ENCODE assay signal across 8 cellular contexts in the genomic region with DNA sequence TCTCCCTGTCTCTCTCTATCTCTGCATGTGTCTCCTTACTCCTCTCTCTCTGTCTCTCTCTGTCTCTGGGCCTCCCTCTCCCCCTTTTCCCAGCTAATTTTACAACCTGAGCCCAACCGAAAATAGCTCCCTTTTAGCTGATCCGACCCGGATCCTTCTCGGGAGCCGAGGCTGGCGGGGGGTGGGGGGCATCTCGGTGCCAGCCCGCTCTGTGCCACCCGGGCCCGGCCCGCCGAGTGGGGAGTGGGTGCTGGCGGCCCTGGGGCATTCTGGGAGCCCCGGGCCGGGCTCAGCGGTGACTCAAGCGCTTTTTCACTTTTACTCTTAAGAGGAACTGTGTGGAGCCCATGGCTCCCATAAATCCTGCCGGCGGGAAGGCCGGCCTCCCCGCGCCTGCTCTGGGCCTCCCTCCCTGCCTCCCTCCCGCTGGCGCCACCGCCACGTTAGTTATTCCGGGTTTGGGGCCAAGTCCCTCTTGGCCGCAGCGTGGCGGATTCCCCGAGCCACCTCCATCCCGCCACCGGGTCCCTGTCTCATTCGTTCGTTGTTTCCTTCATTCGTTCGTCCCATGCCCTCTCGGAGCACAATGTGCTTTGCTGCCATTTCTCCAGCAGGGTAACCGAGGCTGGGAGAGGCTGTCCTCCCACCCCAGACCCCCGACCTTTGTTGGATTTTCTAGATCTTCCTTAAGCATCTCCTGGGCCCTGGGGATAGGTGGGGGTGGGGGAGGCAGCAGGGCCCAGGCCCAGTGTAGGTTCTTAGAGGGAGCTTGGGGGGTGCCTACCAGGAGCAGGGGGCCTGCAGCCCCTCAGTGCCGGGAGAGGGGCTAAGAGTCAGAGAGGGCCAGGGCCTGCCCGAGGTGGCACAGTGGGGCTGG. TPM values are rescaled to one million over a fixed set of nuclear protein-coding genes. Genes with fewer than 3 reads are reported as not detected.
DNase-seq lines count a peak whose midpoint lies in the region; ATAC-seq and TF ChIP-seq lines count a peak whose summit lies in the region.

No MANE protein-coding gene starts in this region.

- H3K4me3 Mint-ChIP-seq in activated CD4-positive, alpha-beta T cell treated with anti-CD3 and anti-CD28 coated beads for 36 hours: peak overlapping the region; percentile 36
- H3K4me3 Mint-ChIP-seq in activated CD8-positive, alpha-beta T cell treated with anti-CD3 and anti-CD28 coated beads, Interleukin-2, amount 10 ng/mL, durations not matched to agents 7 days and 5 days: no peak overlapping the region

- peak overlapping the region; percentile 5 to 97 (median 82) for H3K4me3 ChIP-seq in heart left ventricle

- DNase-seq in activated CD4-positive, alpha-beta T cell treated with anti-CD3 and anti-CD28 coated beads for 36 hours: peak; percentile 35
- no peak for DNase-seq in activated CD4-positive, alpha-beta T cell treated with anti-CD3 and anti-CD28 coated beads, Interleukin-2, amount 50 U/mL, for 4 hours
- no peak for DNase-seq in activated CD8-positive, alpha-beta T cell treated with anti-CD3 and anti-CD28 coated beads, Interleukin-2, amount 10 ng/mL, durations not matched to agents 7 days and 5 days
- peak; percentile 66 to 84 (median 74) for DNase-seq in heart left ventricle
- DNase-seq in renal cortical epithelial cell (ENCODE audit: low read depth): peak; percentile 33
- DNase-seq in HuH-7 (ENCODE audit: low spot score): no peak
- no peak for DNase-seq in GOT3 (lab: John Stamatoyannopoulos, UW)

- no peaks in the 10 kb centered on the region for H3K9me3 ChIP-seq in heart left ventricle

- peak in 1 of 2 donors; percentile 45 for TF ChIP-seq POLR2A in heart left ventricle (IDR thresholded peaks at IDR 0.05)

- CTCF ChIA-PET in activated CD4-positive, alpha-beta T cell treated with anti-CD3 and anti-CD28 coated beads for 36 hours (lab: Charles Lee): interaction anchor here (1.0 kb wide), 1 partner anchor 15 kb away, joined by 3 read pairs; no protein-coding TSS in a partner anchor
- CTCF ChIA-PET in activated CD8-positive, alpha-beta T cell treated with anti-CD3 and anti-CD28 coated beads, Interleukin-2, amount 10 ng/mL, durations not matched to agents 7 days and 5 days (lab: Charles Lee): no interaction called here

- intact Hi-C loops in activated CD4-positive, alpha-beta T cell treated with anti-CD3 and anti-CD28 coated beads for 36 hours (cut with DNase I, micrococcal nuclease): no loop called here
- intact Hi-C loops in heart left ventricle (cut with DNase I): loop anchor here in 3 of 10 donors (5.0 kb wide), 2 partner anchors 33 to 38 kb away; no protein-coding TSS in a partner anchor

- 26 to 47% (median 40%) methylated on average over 39 to 42 of the region's 42 CpGs for WGBS in heart left ventricle, 4 donors

- no peaks in the 10 kb centered on the region for H3K36me3 Mint-ChIP-seq in activated CD4-positive, alpha-beta T cell treated with anti-CD3 and anti-CD28 coated beads for 36 hours (ENCODE audit: low read depth)
- H3K36me3 Mint-ChIP-seq in activated CD8-positive, alpha-beta T cell treated with anti-CD3 and anti-CD28 coated beads, Interleukin-2, amount 10 ng/mL, durations not matched to agents 7 days and 5 days (ENCODE audit: low read depth): no peaks in the 10 kb centered on the region

- peaks cover 34% of the 10 kb centered on the region for H3K4me1 Mint-ChIP-seq in activated CD4-positive, alpha-beta T cell treated with anti-CD3 and anti-CD28 coated beads for 36 hours
- H3K4me1 Mint-ChIP-seq in activated CD8-positive, alpha-beta T cell treated with anti-CD3 and anti-CD28 coated beads, Interleukin-2, amount 10 ng/mL, durations not matched to agents 7 days and 5 days (ENCODE audit: low read depth): peaks cover 27% of the 10 kb centered on the region

- H3K27ac Mint-ChIP-seq in activated CD4-positive, alpha-beta T cell treated with anti-CD3 and anti-CD28 coated beads for 36 hours: peak overlapping the region; percentile 15
- H3K27ac Mint-ChIP-seq in activated CD8-positive, alpha-beta T cell treated with anti-CD3 and anti-CD28 coated beads, Interleukin-2, amount 10 ng/mL, durations not matched to agents 7 days and 5 days: peak overlapping the region; percentile 0

- H3K4me1 ChIP-seq in heart left ventricle: peaks cover 6 to 78% (median 43%) of the 10 kb centered on the region in 12 donors

- no peaks in the 10 kb centered on the region for H3K36me3 ChIP-seq in heart left ventricle

- no peaks in the 10 kb centered on the region for H3K27me3 Mint-ChIP-seq in activated CD4-positive, alpha-beta T cell treated with anti-CD3 and anti-CD28 coated beads for 36 hours
- H3K27me3 Mint-ChIP-seq in activated CD8-positive, alpha-beta T cell treated with anti-CD3 and anti-CD28 coated beads, Interleukin-2, amount 10 ng/mL, durations not matched to agents 7 days and 5 days (ENCODE audit: low read depth): peaks cover 18% of the 10 kb centered on the region

- ATAC-seq in activated CD4-positive, alpha-beta T cell treated with anti-CD3 and anti-CD28 coated beads for 36 hours: peak; percentile 40
- no peak for ATAC-seq in activated CD8-positive, alpha-beta T cell treated with anti-CD3 and anti-CD28 coated beads, Interleukin-2, amount 10 ng/mL, durations not matched to agents 7 days and 5 days
- ATAC-seq in heart left ventricle (peak; percentile 14 to 61 (median 30)), HG03095 (IDR thresholded peaks at IDR 0.05; ENCODE audit: unreplicated experiment) (no peak)

- H3K27me3 ChIP-seq in heart left ventricle: no peaks in the 10 kb centered on the region

- POLR2A ChIA-PET in activated CD4-positive, alpha-beta T cell treated with anti-CD3 and anti-CD28 coated beads for 36 hours (lab: Charles Lee): no interaction called here
- POLR2A ChIA-PET in activated CD8-positive, alpha-beta T cell treated with anti-CD3 and anti-CD28 coated beads, Interleukin-2, amount 10 ng/mL, durations not matched to agents 7 days and 5 days (lab: Charles Lee): no interaction called here

- H3K27ac ChIP-seq in heart left ventricle: peak overlapping the region; percentile 94 to 100 (median 97)

- H3K9me3 Mint-ChIP-seq in activated CD4-positive, alpha-beta T cell treated with anti-CD3 and anti-CD28 coated beads for 36 hours (ENCODE audit: low read depth): no peaks in the 10 kb centered on the region
- H3K9me3 Mint-ChIP-seq in activated CD8-positive, alpha-beta T cell treated with anti-CD3 and anti-CD28 coated beads, Interleukin-2, amount 10 ng/mL, durations not matched to agents 7 days and 5 days (ENCODE audit: insufficient read depth): no peaks in the 10 kb centered on the region

- peak in 1 of 12 donors; percentile 4 for TF ChIP-seq CTCF in heart left ventricle (IDR thresholded peaks at IDR 0.05)

RNA-seq across cellular contexts. Expression of gene NFIC, which starts 3.2 kb away (rescaled TPM):
- 10 to 100 TPM; 20.5 to 22.6 TPM for total RNA-seq in activated CD4-positive, alpha-beta T cell treated with anti-CD3 and anti-CD28 coated beads for 36 hours
- 10 to 100 TPM; 13.4 to 14.0 TPM for total RNA-seq in activated CD8-positive, alpha-beta T cell treated with anti-CD3 and anti-CD28 coated beads, Interleukin-2, amount 10 ng/mL, durations not matched to agents 7 days and 5 days
- total RNA-seq in heart left ventricle (100 to 1,000 TPM; 107 to 267 (median 155) TPM), renal cortical epithelial cell (17.2 and 107 TPM in 2 replicates)
- 100 to 1,000 TPM; 159 to 192 TPM for polyA plus RNA-seq in heart left ventricle

Comparison
In these comparisons a context has a peak if more than half of its experiments do, and no peak if none do; other contexts are left out.
1. DNase-seq: peak in activated CD4-positive, alpha-beta T cell treated with anti-CD3 and anti-CD28 coated beads for 36 hours (single experiment), heart left ventricle (5 of 5) and renal cortical epithelial cell (single experiment); none in activated CD4-positive, alpha-beta T cell treated with anti-CD3 and anti-CD28 coated beads, Interleukin-2, amount 50 U/mL, for 4 hours (0 of 2), activated CD8-positive, alpha-beta T cell treated with anti-CD3 and anti-CD28 coated beads, Interleukin-2, amount 10 ng/mL, durations not matched to agents 7 days and 5 days (single experiment), HuH-7 (single experiment) and GOT3 (single experiment).
2. ATAC-seq: peak in activated CD4-positive, alpha-beta T cell treated with anti-CD3 and anti-CD28 coated beads for 36 hours (single experiment) and heart left ventricle (4 of 4); none in activated CD8-positive, alpha-beta T cell treated with anti-CD3 and anti-CD28 coated beads, Interleukin-2, amount 10 ng/mL, durations not matched to agents 7 days and 5 days (single experiment) and HG03095 (single experiment).